In the genomic region with DNA sequence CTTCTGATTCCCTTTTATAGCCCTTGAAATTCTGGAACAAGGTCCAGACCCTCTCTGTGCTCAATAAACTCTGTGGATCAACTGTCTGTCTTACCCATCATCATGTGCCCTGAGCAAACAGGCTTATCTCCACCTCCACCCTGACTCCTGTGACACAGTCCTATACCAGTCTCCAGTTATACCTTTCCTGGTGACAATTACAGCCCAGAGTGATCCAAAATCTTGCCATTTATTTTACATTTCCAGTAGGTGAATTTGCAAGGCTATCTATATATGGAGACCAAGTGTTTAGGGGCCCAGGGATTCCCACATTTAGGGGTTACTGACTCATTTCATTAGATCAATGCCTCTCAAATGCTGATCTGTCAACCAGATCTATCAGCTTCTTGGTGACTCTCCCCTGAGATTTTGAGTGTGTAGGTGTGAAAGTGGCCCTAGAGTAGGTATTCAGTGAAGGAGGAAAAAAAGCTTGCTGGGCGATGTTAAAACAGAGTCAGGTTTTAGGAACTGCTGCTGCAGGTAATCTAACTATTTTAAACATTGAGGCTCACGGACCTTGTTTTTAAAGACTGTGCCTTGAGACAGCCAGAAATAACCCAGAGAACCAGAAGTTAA, we compare ENCODE assay signal across 28 cellular contexts.
"Had no signal": no experiment of that assay in that cellular context is flagged by ENCODE, and none has a peak within 500 bp of the region (broad histone marks: within the 10 kb centered on the region; RNA-seq: fewer than 3 reads in every experiment).

No MANE protein-coding gene starts in this region.

- H3K27ac ChIP-seq: ascending aorta, brain microvascular endothelial cell, gastroesophageal sphincter, pancreas, prostate gland, skin epidermis, stomach, thyroid gland had no signal

- H3K27me3 ChIP-seq: ascending aorta, brain microvascular endothelial cell, gastroesophageal sphincter, pancreas, thyroid gland had no signal

- H3K4me1 ChIP-seq: ascending aorta, prostate gland, stomach, thyroid gland had no signal

- DNase-seq: activated CD4-positive, alpha-beta T cell treated with anti-CD3 and anti-CD28 coated beads for 48 hours; activated CD4-positive, alpha-beta T cell treated with anti-CD3 and anti-CD28 coated beads, Interleukin-2, amount 50 U/mL, for 48 hours; activated CD8-positive, alpha-beta memory T cell treated with anti-CD3 and anti-CD28 coated beads, Interleukin-2, amount 50 U/mL, for 4 hours; activated gamma-delta T cell; activated naive CD4-positive, alpha-beta T cell treated with anti-CD3 and anti-CD28 coated beads, Interleukin-2, amount 10 ng/mL, durations not matched to agents 7 days and 5 days; activated naive CD8-positive, alpha-beta T cell treated with anti-CD3 and anti-CD28 coated beads, Interleukin-2, amount 10 ng/mL, durations not matched to agents 7 days and 5 days; activated T-cell treated with anti-CD3 and anti-CD28 coated beads, Interleukin-2, amount 50 U/mL, for 1 hour; brain microvascular endothelial cell; caudate nucleus; cortex of kidney; effector memory CD8-positive, alpha-beta T cell; erythroblast; hippocampal formation; left cardiac atrium; mammary epithelial cell; naive thymus-derived CD8-positive, alpha-beta T cell; nucleus accumbens; pancreas; retina; stimulated activated CD4-positive, alpha-beta T cell treated with anti-CD3 and anti-CD28 coated beads, Interleukin-12 subunit alpha, Interleukin-12 subunit beta, amount 100 ng/mL, for 4 hours; stimulated activated CD4-positive, alpha-beta T cell treated with anti-CD3 and anti-CD28 coated beads, Interleukin-4, amount 100 ng/mL, for 1 hour; stomach; thyroid gland had no signal

- ATAC-seq: effector memory CD8-positive, alpha-beta T cell; gastroesophageal sphincter; naive thymus-derived CD8-positive, alpha-beta T cell; pancreas; stimulated activated effector memory CD8-positive, alpha-beta T cell treated with anti-CD3 and anti-CD28 coated beads, Interleukin-12 subunit alpha, Interleukin-12 subunit beta, amount 100 ng/mL, for 72 hours had no signal

- H3K4me3 ChIP-seq: ascending aorta, gastroesophageal sphincter, pancreas, prostate gland, skin epidermis, stomach, thyroid gland had no signal

- H3K36me3 ChIP-seq: ascending aorta, brain microvascular endothelial cell, gastroesophageal sphincter, pancreas, prostate gland, stomach, thyroid gland had no signal

- H3K9me3 ChIP-seq: ascending aorta, gastroesophageal sphincter, pancreas, prostate gland, stomach, thyroid gland had no signal
